ENCODE assay signal across 8 cellular contexts in the genomic region with DNA sequence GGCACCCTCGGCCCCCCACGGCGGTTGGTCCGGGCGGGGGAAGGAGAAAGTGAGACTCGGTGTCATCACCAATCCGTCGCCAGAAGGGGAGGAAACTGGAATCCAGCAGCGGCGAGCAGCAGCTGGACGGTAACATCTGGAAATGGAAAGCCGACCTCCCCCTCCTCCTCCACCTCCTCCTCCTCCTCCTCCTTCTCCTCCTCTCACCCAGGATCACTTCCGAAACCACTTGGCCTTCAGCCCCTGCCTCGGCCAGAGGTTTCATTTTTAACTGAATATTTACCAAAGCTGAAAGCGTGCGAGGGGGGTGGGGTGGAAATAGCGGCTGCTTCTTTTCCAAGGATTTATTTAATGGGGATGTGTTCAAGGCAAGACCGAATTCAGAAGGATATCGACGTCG.
DNase-seq lines count a peak whose midpoint lies in the region; ATAC-seq, FAIRE-seq and TF ChIP-seq lines count a peak whose summit lies in the region.
"Not testable (repeated sequence)": the region's sequence is repeated elsewhere in the genome, so short reads cannot be mapped to it uniquely, and the experiment has no call there.

No MANE protein-coding gene starts in this region.

- TF ChIP-seq EP300 in ovary (IDR thresholded peaks at IDR 0.05), result not testable (repeated sequence)

- not testable (repeated sequence) for H3K27me3 ChIP-seq in BLaER1 treated with 17β-estradiol and CSF1 and Interleukin-3, amounts not matched to agents 10 nM and 100 nM; HL-60 (ENCODE audit: insufficient read depth, poor library complexity, severe bottlenecking); astrocyte (ENCODE audit: insufficient read depth, low read length); ovary; thymus (ENCODE audit: control insufficient read depth, insufficient read depth)

- not testable (repeated sequence) for H3K27me3 Mint-ChIP-seq in WTC11 (ENCODE audit: low read depth); astrocyte (ENCODE audit: low read depth, unreplicated experiment)

- intact Hi-C loops in lower leg skin (cut with DNase I; ENCODE audit: low total_unique reads); ovary (cut with DNase I): not testable (repeated sequence)

- H3K27ac Mint-ChIP-seq in WTC11; astrocyte (ENCODE audit: unreplicated experiment): not testable (repeated sequence)

- H3K9me3 ChIP-seq in BLaER1 treated with 17β-estradiol and CSF1 and Interleukin-3, amounts not matched to agents 10 nM and 100 nM (replicated peaks in 1 of 11); astrocyte (ENCODE audit: insufficient read depth, low read depth, low read length); ovary; thymus (ENCODE audit: control insufficient read depth): not testable (repeated sequence)

- peak overlapping the region in 9 of 11 experiments; percentile 51 to 68 (median 59); a peak in 14 of 22 replicates for H3K9ac ChIP-seq in BLaER1 treated with 17β-estradiol and CSF1 and Interleukin-3, amounts not matched to agents 10 nM and 100 nM
- peak overlapping the region; percentile 38 for H3K9ac ChIP-seq in astrocyte (ENCODE audit: low read length)

- H3K36me3 Mint-ChIP-seq in WTC11; astrocyte (ENCODE audit: low read depth, unreplicated experiment): not testable (repeated sequence)

- CTCF ChIA-PET in WTC11 (lab: Charles Lee), result not testable (repeated sequence)

- not testable (repeated sequence) for H3K9me3 Mint-ChIP-seq in WTC11; astrocyte (ENCODE audit: unreplicated experiment)

- not testable (repeated sequence) for H3K36me3 ChIP-seq in BLaER1 treated with 17β-estradiol and CSF1 and Interleukin-3, amounts not matched to agents 10 nM and 100 nM; astrocyte (ENCODE audit: insufficient read depth, low read length); ovary; thymus (ENCODE audit: control insufficient read depth, insufficient read depth)

- DNase-seq in HL-60 (ENCODE audit: low read depth in 1 of 2, low spot score in 1 of 2) (peak in 1 of 2 experiments; percentile 6), WTC11 (ENCODE audit: low spot score) (peak; percentile 16), lower leg skin (ENCODE audit: low spot score in 2 of 2) (peak; percentile 26 to 70), ovary (peak; percentile 6 to 50 (median 31))
- DNase-seq in astrocyte (ENCODE audit: low read depth); fibroblast of mammary gland (ENCODE audit: low read depth): not testable (repeated sequence)

- not testable (repeated sequence) for H3K79me2 ChIP-seq in astrocyte (ENCODE audit: insufficient read depth, low read length)

- H3K4me2 ChIP-seq in BLaER1 treated with 17β-estradiol and CSF1 and Interleukin-3, amounts not matched to agents 10 nM and 100 nM; astrocyte (ENCODE audit: low read length): not testable (repeated sequence)

- WGBS in lower leg skin, 2 donors, result 0 to 3% methylated on average over 9 to 10 of the region's 21 CpGs
- WGBS in ovary, 3 donors, result 0% methylated on average over 9 to 13 of the region's 21 CpGs; no CpG with 5 or more reads in 1 of the 3 donors
- WGBS in thymus, result 0% methylated on average over 10 of the region's 21 CpGs

- H4K20me1 ChIP-seq in BLaER1 treated with 17β-estradiol and CSF1 and Interleukin-3, amounts not matched to agents 10 nM and 100 nM; astrocyte (ENCODE audit: insufficient read depth, low read length): not testable (repeated sequence)

- not testable (repeated sequence) for H3K4me1 ChIP-seq in BLaER1 treated with 17β-estradiol and CSF1 and Interleukin-3, amounts not matched to agents 10 nM and 100 nM; astrocyte (ENCODE audit: insufficient read depth, low read length); ovary (ENCODE audit: insufficient read depth); thymus (ENCODE audit: control insufficient read depth, insufficient read depth, low read length)

- TF ChIP-seq POLR2A in lower leg skin (IDR thresholded peaks at IDR 0.05); ovary (IDR thresholded peaks at IDR 0.05): not testable (repeated sequence)

- POLR2A ChIA-PET in WTC11 (lab: Charles Lee), result not testable (repeated sequence)

- H3K27ac ChIP-seq in BLaER1 treated with 17β-estradiol and CSF1 and Interleukin-3, amounts not matched to agents 10 nM and 100 nM, result peak overlapping the region in 7 of 11 experiments; percentile 36 to 71 (median 58); a peak in 9 of 22 replicates
- H3K27ac ChIP-seq in HL-60 (replicated peaks), result peak overlapping the region; percentile 57; the same call in 1 of the 2 replicates
- H3K27ac ChIP-seq in astrocyte (ENCODE audit: low read depth, low read length); ovary: not testable (repeated sequence)
- H3K27ac ChIP-seq in thymus (ENCODE audit: low read depth), result peak overlapping the region; percentile 42

- peak overlapping the region; percentile 49 for H3K4me3 Mint-ChIP-seq in WTC11
- peak overlapping the region; percentile 75 for H3K4me3 Mint-ChIP-seq in astrocyte (ENCODE audit: unreplicated experiment)

- H2AFZ ChIP-seq in astrocyte (ENCODE audit: low read depth, low read length), result not testable (repeated sequence)

- ATAC-seq in WTC11, result not testable (repeated sequence)

- FAIRE-seq in astrocyte (lab: Jason Lieb, UNC), result not testable (repeated sequence)

- peak overlapping the region; percentile 42 to 65 (median 56) for H3K4me3 ChIP-seq in BLaER1 treated with 17β-estradiol and CSF1 and Interleukin-3, amounts not matched to agents 10 nM and 100 nM
- H3K4me3 ChIP-seq in HL-60 (replicated peaks; ENCODE audit: insufficient read depth, low read length) (peak overlapping the region; percentile 38), fibroblast of mammary gland (ENCODE audit: control insufficient read depth, low read depth, low read length) (peak overlapping the region; percentile 28), lower leg skin (ENCODE audit: low read depth, poor library complexity, severe bottlenecking) (peak overlapping the region; percentile 15), ovary (peak overlapping the region; percentile 35)
- not testable (repeated sequence) for H3K4me3 ChIP-seq in astrocyte (ENCODE audit: insufficient read depth, low read depth, low read length); thymus (ENCODE audit: low read length)

- TF ChIP-seq CTCF in HL-60 (IDR thresholded peaks at IDR 0.05; ENCODE audit: insufficient read depth, low read length); WTC11 (IDR thresholded peaks at IDR 0.05); astrocyte (IDR thresholded peaks at IDR 0.05; ENCODE audit: insufficient read depth, low read depth, low read length); fibroblast of mammary gland (conservative IDR thresholded peaks at IDR 0.05; ENCODE audit: control insufficient read depth, insufficient read depth, low read depth, low read length); lower leg skin (IDR thresholded peaks at IDR 0.05); ovary (IDR thresholded peaks at IDR 0.05): not testable (repeated sequence)

- H3K4me1 Mint-ChIP-seq in WTC11; astrocyte (ENCODE audit: low read depth, unreplicated experiment): not testable (repeated sequence)
